Comparison of ENCODE assay signal across 28 cellular contexts in the genomic region with DNA sequence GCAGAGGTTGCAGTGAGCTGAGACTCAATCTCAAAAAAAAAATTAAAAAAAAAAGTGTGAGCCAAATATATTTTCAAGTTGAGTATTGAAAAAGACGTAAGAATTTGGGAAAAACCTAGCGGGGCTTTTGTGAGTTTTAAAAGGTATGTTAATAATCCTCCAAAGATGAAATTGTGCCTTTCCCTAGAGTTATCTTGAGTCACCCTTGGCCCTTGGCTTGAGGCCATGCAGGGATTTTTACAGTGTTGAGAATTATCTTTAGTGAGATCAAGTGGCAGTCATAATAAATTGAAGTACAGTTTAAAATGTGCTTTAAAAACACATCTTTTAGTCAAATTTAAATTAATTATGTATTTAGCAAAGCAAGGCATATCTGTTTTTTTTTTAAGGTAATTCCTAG.
"Had no signal": no experiment of that assay in that cellular context is flagged by ENCODE, and none has a peak within 500 bp of the region (broad histone marks: within the 10 kb centered on the region; RNA-seq: fewer than 3 reads in every experiment).

No MANE protein-coding gene starts in this region.

- H3K4me3 Mint-ChIP-seq: activated T-cell treated with anti-CD3 and anti-CD28 coated beads, Interleukin-2, amount 50 U/mL, for 4 hours; activated T-helper 17 cell treated with anti-CD3 and anti-CD28 coated beads, Interleukin-2, amount 50 U/mL, for 72 hours; stimulated activated naive B cell treated with anti-CD40 and anti-IgM and Interleukin-4, amounts not matched to agents 10 μg/mL and 1 μg/mL and 100 μg/mL, for 72 hours; T-helper 1 cell treated with Interleukin-12 subunit alpha and Interleukin-12 subunit beta and Interleukin-4 antibody, amounts not matched to agents 30 μg/mL and 1 μg/mL, for 36 hours had no signal

- ATAC-seq: activated CD4-positive, CD25-positive, alpha-beta regulatory T cell treated with anti-CD3 and anti-CD28 coated beads, Interleukin-2, amount 50 U/mL, for 24 hours; activated naive CD4-positive, alpha-beta T cell treated with anti-CD3 and anti-CD28 coated beads, Interleukin-2, amount 50 U/mL, for 72 hours; activated T-cell treated with anti-CD3 and anti-CD28 coated beads, Interleukin-2, amount 50 U/mL, for 4 hours; activated T-helper 17 cell treated with anti-CD3 and anti-CD28 coated beads, Interleukin-2, amount 50 U/mL, for 72 hours; mucosa of descending colon; stimulated activated naive B cell treated with anti-CD40 and anti-IgM and Interleukin-4, amounts not matched to agents 10 μg/mL and 1 μg/mL and 100 μg/mL, for 72 hours had no signal

- H3K36me3 ChIP-seq: left ventricle myocardium inferior, ovary, prostate gland, sigmoid colon, suprapubic skin, tibial artery, WERI-Rb-1 had no signal

- H3K27ac ChIP-seq: left ventricle myocardium inferior, ovary, prostate gland, sigmoid colon, suprapubic skin, tibial artery, WERI-Rb-1 had no signal

- DNase-seq: activated CD4-positive, alpha-beta T cell treated with anti-CD3 and anti-CD28 coated beads for 48 hours; activated CD4-positive, alpha-beta T cell treated with anti-CD3 and anti-CD28 coated beads, Interleukin-2, amount 50 U/mL, for 48 hours; activated CD8-positive, alpha-beta memory T cell treated with anti-CD3 and anti-CD28 coated beads, Interleukin-2, amount 50 U/mL, for 48 hours; activated gamma-delta T cell treated with Interleukin-2 at 50 U/mL for 16 hours; activated T-cell treated with anti-CD3 and anti-CD28 coated beads, Interleukin-2, amount 50 U/mL, for 4 hours; anterior cingulate cortex; effector memory CD4-positive, alpha-beta T cell; kidney glomerular epithelial cell; left ventricle myocardium inferior; ovary; retina; sigmoid colon; stimulated activated CD4-positive, alpha-beta T cell treated with anti-CD3 and anti-CD28 coated beads, Interleukin-1b, Interleukin-23, amount 100 ng/mL, for 48 hours; stimulated activated CD4-positive, alpha-beta T cell treated with anti-CD3 and anti-CD28 coated beads, Interleukin-4, amount 100 ng/mL, for 4 hours; stimulated activated CD8-positive, alpha-beta memory T cell treated with anti-CD3 and anti-CD28 coated beads, Interleukin-4, amount 100 ng/mL, for 48 hours; stimulated activated naive B cell treated with anti-CD40 and anti-IgM and Interleukin-4, amounts not matched to agents 10 μg/mL and 1 μg/mL and 100 μg/mL, for 72 hours; SW 1271; T1000; tibial artery; WERI-Rb-1 had no signal

- H3K27me3 ChIP-seq: ovary, sigmoid colon, suprapubic skin, tibial artery had no signal

- H3K4me3 ChIP-seq: left ventricle myocardium inferior, mucosa of descending colon, ovary, prostate gland, sigmoid colon, smooth muscle cell, suprapubic skin, tibial artery had no signal

- H3K27me3 Mint-ChIP-seq: activated T-helper 17 cell treated with anti-CD3 and anti-CD28 coated beads, Interleukin-2, amount 50 U/mL, for 72 hours; stimulated activated naive B cell treated with anti-CD40 and anti-IgM and Interleukin-4, amounts not matched to agents 10 μg/mL and 1 μg/mL and 100 μg/mL, for 72 hours had no signal

- H3K27ac Mint-ChIP-seq: T-helper 1 cell treated with Interleukin-12 subunit alpha and Interleukin-12 subunit beta and Interleukin-4 antibody, amounts not matched to agents 30 μg/mL and 1 μg/mL, for 36 hours had no signal

- H3K9me3 ChIP-seq: mucosa of descending colon, ovary, prostate gland, sigmoid colon, suprapubic skin had no signal

- H3K9me3 Mint-ChIP-seq: activated naive CD4-positive, alpha-beta T cell treated with anti-CD3 and anti-CD28 coated beads, Interleukin-2, amount 50 U/mL, for 72 hours; activated T-cell treated with anti-CD3 and anti-CD28 coated beads, Interleukin-2, amount 50 U/mL, for 4 hours; activated T-helper 17 cell treated with anti-CD3 and anti-CD28 coated beads, Interleukin-2, amount 50 U/mL, for 72 hours; stimulated activated naive B cell treated with anti-CD40 and anti-IgM and Interleukin-4, amounts not matched to agents 10 μg/mL and 1 μg/mL and 100 μg/mL, for 72 hours; T-helper 1 cell treated with Interleukin-12 subunit alpha and Interleukin-12 subunit beta and Interleukin-4 antibody, amounts not matched to agents 30 μg/mL and 1 μg/mL, for 36 hours had no signal

- H3K4me1 ChIP-seq: prostate gland had no signal
